Comparison of ENCODE assay signal across 12 cellular contexts in the genomic region with DNA sequence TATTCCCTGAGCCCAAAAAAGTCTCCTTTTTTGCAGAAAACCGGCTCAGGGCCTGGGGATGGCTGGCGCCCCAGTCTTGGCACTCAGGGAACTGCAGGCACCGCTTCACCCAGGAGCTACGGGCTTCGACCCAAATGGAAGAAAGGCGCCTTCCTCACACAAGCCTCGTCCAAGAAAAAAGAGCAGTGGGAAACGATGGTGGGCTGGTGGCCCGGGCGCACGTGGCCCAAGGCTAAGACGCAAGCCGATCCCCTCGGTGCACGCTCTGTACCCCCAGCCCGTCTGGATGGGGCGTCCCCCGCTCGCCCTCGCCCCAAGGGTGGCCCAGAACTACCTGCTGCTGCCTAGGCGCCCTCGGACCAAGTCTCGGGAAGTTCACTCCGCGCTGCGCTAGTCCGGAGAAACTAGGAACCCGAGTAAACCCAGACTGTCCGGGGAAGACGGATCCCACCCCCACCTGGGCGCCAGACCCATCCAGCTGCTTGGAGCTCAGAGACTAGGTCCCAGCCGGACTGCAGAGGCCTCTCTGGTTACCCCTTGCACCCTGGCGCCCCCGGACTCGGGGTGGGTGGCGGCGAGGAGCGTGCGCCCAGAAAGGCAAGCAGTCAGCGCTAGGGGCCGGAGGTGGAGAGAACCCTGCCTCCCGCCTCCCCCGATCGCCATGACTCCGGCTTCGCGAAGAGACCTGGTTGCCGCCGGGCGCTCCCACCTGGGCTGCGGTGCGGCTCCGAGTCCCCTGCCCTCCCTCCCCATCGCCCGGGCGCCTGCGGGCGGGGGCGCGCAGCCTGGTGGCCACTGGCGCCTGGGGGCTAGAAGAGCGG.
DNase-seq lines count a peak whose midpoint lies in the region; TF ChIP-seq lines count a peak whose summit lies in the region.
"Had no signal": no experiment of that assay in that cellular context is flagged by ENCODE, and none has a peak within 500 bp of the region (broad histone marks: within the 10 kb centered on the region; RNA-seq: fewer than 3 reads in every experiment).

No MANE protein-coding gene starts in this region.

- H3K27me3 ChIP-seq in neural cell (ENCODE audit: insufficient read depth, low read depth, low read length): peaks cover 40% of the 10 kb centered on the region
- no peaks in the 10 kb centered on the region for H3K27me3 ChIP-seq in ovary
- H3K27me3 ChIP-seq: thyroid gland had no signal

- H3F3A ChIP-seq in neural cell (ENCODE audit: insufficient read depth, low read length, poor library complexity, severe bottlenecking): no peaks in the 10 kb centered on the region

- H3K4me3 ChIP-seq in neural cell (ENCODE audit: low read length) (peak overlapping the region; percentile 97), ovary (no peak overlapping the region)
- H3K4me3 ChIP-seq: thyroid gland had no signal

- DNase-seq in KG1 (lab: John Stamatoyannopoulos, UW) (peak; percentile 36), head of caudate nucleus (peak; percentile 31 to 81 (median 64)), HUDEP-2 (lab: John Stamatoyannopoulos, UW; ENCODE audit: unreplicated experiment in 76 of 76) (no peak), ovary (no peak), activated gamma-delta T cell (lab: John Stamatoyannopoulos, UW) (no peak)
- DNase-seq: DMS53, mesenchymal stem cell, NCI-H446 treated with DMSO at 0.1 percent for 48 hours, PC-3, thyroid gland had no signal

- H3K79me2 ChIP-seq in neural cell (replicated peaks; ENCODE audit: insufficient read depth, low read length): no peaks in the 10 kb centered on the region

- no peak for TF ChIP-seq RAD21 in neural cell (conservative IDR thresholded peaks at IDR 0.05)

- H4K20me1 ChIP-seq in neural cell (ENCODE audit: insufficient read depth): no peaks in the 10 kb centered on the region

- no peak overlapping the region for H3K27ac ChIP-seq in neural cell (ENCODE audit: low read length)
- H3K27ac ChIP-seq in ovary: no peak overlapping the region
- H3K27ac ChIP-seq: thyroid gland had no signal

- peak overlapping the region; percentile 35 for H3K4me2 ChIP-seq in neural cell (ENCODE audit: low read length)

- peak; percentile 22 for TF ChIP-seq CTCF in neural cell (IDR thresholded peaks at IDR 0.05; ENCODE audit: poor library complexity, severe bottlenecking)
- no peak for TF ChIP-seq CTCF in ovary (IDR thresholded peaks at IDR 0.05)

- peak overlapping the region; percentile 78 for H3K9ac ChIP-seq in ES-I3 (ENCODE audit: low read depth, low read length)
- peak overlapping the region; percentile 70 for H3K9ac ChIP-seq in neural cell (ENCODE audit: low read length)

- H3K9me3 ChIP-seq in ES-I3 (ENCODE audit: control insufficient read depth, insufficient read depth, low read length) (peaks cover 4% of the 10 kb centered on the region; the same call in 1 of the 2 replicates), neural cell (ENCODE audit: low read length) (no peaks in the 10 kb centered on the region), ovary (peaks cover 0 to 3% of the 10 kb centered on the region in 2 donors)
- H3K9me3 ChIP-seq: thyroid gland had no signal

- TF ChIP-seq POLR2A in ovary (IDR thresholded peaks at IDR 0.05): no peak

- H3K36me3 ChIP-seq in ES-I3 (ENCODE audit: insufficient read depth, low read length): no peaks in the 10 kb centered on the region
- no peaks in the 10 kb centered on the region for H3K36me3 ChIP-seq in neural cell (ENCODE audit: insufficient read depth, low read length)
- H3K36me3 ChIP-seq in ovary: no peaks in the 10 kb centered on the region
- H3K36me3 ChIP-seq: thyroid gland had no signal

- H3K4me1 ChIP-seq in ES-I3 (ENCODE audit: insufficient read depth, low read length): no peaks in the 10 kb centered on the region
- no peaks in the 10 kb centered on the region for H3K4me1 ChIP-seq in ovary (ENCODE audit: insufficient read depth)

- WGBS in ovary, 3 donors: 1 to 2% (median 2%) methylated on average over 46 to 62 of the region's 62 CpGs

- H2AFZ ChIP-seq in neural cell (ENCODE audit: low read depth, low read length): peak overlapping the region; percentile 73

- intact Hi-C loops in head of caudate nucleus (cut with DNase I): no loop called here
- intact Hi-C loops in ovary (cut with DNase I): no loop called here

- TF ChIP-seq EP300 in neural cell (conservative IDR thresholded peaks at IDR 0.05; ENCODE audit: poor library complexity, severe bottlenecking): no peak
- TF ChIP-seq EP300 in ovary (IDR thresholded peaks at IDR 0.05): no peak

- no peaks in the 10 kb centered on the region for H3K9me2 ChIP-seq in neural cell (ENCODE audit: insufficient read depth, low read length)

TF ChIP-seq in neural cell, 6 proteins besides CTCF, POLR2A, EP300 and RAD21:
- no peak for TF ChIP-seq EZH2 (IDR thresholded peaks at IDR 0.05; ENCODE audit: borderline replicate concordance, insufficient read depth, low read length, poor library complexity, severe bottlenecking)

Comparison
In these comparisons a context has a peak if more than half of its experiments do, and no peak if none do; other contexts are left out.
1. DNase-seq: peak in KG1 (single experiment) and head of caudate nucleus (42 of 42); none in HUDEP-2 (0 of 76), ovary (0 of 5) and activated gamma-delta T cell (single experiment).